Comparison of ENCODE assay signal across 1 cellular context in the genomic region with DNA sequence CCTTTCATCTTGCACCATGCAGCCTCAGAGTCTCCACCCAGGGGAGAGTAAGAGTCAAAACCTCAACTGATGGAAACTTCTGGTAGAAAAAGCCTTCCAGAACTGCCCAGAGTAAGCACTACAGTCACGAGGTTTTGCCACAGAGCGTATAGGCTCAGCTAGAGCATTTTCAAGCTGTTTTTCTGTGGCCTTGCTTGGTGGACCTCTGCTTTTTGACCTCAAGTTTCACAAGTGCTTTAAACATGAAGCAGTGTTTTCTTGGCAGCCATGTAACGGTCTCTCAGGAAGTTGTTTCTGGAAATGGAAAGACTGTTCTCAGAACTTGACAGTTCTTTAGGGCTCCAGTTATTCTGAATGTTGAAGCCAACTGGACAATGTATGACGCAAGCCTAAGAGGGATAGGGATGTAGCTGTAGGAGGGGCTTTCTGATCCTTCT.
TF ChIP-seq lines count a peak whose summit lies in the region.

No MANE protein-coding gene starts in this region.

TF ChIP-seq in HepG2, 621 proteins besides CTCF, POLR2A, EP300 and RAD21 (continued from another document):
- TF ChIP-seq, protein P1, sequence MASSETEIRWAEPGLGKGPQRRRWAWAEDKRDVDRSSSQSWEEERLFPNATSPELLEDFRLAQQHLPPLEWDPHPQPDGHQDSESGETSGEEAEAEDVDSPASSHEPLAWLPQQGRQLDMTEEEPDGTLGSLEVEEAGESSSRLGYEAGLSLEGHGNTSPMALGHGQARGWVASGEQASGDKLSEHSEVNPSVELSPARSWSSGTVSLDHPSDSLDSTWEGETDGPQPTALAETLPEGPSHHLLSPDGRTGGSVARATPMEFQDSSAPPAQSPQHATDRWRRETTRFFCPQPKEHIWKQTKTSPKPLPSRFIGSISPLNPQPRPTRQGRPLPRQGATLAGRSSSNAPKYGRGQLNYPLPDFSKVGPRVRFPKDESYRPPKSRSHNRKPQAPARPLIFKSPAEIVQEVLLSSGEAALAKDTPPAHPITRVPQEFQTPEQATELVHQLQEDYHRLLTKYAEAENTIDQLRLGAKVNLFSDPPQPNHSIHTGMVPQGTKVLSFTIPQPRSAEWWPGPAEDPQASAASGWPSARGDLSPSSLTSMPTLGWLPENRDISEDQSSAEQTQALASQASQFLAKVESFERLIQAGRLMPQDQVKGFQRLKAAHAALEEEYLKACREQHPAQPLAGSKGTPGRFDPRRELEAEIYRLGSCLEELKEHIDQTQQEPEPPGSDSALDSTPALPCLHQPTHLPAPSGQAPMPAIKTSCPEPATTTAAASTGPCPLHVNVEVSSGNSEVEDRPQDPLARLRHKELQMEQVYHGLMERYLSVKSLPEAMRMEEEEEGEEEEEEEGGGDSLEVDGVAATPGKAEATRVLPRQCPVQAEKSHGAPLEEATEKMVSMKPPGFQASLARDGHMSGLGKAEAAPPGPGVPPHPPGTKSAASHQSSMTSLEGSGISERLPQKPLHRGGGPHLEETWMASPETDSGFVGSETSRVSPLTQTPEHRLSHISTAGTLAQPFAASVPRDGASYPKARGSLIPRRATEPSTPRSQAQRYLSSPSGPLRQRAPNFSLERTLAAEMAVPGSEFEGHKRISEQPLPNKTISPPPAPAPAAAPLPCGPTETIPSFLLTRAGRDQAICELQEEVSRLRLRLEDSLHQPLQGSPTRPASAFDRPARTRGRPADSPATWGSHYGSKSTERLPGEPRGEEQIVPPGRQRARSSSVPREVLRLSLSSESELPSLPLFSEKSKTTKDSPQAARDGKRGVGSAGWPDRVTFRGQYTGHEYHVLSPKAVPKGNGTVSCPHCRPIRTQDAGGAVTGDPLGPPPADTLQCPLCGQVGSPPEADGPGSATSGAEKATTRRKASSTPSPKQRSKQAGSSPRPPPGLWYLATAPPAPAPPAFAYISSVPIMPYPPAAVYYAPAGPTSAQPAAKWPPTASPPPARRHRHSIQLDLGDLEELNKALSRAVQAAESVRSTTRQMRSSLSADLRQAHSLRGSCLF (CRISPR knock-in tag; IDR thresholded peaks at IDR 0.05; ENCODE audit: borderline replicate concordance): no peak
- TF ChIP-seq CCDC6 (CRISPR knock-in tag; IDR thresholded peaks at IDR 0.05) (no peak), KLF12 (CRISPR knock-in tag; IDR thresholded peaks at IDR 0.05; ENCODE audit: borderline replicate concordance) (peak; percentile 48; the same call in 1 of the 2 replicates), ZFP41 (CRISPR knock-in tag; IDR thresholded peaks at IDR 0.05; ENCODE audit: borderline replicate concordance) (no peak), SALL2 (CRISPR knock-in tag; IDR thresholded peaks at IDR 0.05) (0 out of 2 replicates have a peak, but pooled peaks have one; percentile 43), CBFB (CRISPR knock-in tag; IDR thresholded peaks at IDR 0.05) (no peak), HNF4A (CRISPR knock-in tag; IDR thresholded peaks at IDR 0.05) (0 out of 2 replicates have a peak, but pooled peaks have one; percentile 30), CHCHD3 (CRISPR knock-in tag; IDR thresholded peaks at IDR 0.05) (no peak), MXI1 (IDR thresholded peaks at IDR 0.05; ENCODE audit: borderline replicate concordance, low read depth, low read length) (no peak), SP1 (IDR thresholded peaks at IDR 0.05) (no peak), SP1 (CRISPR knock-in tag; IDR thresholded peaks at IDR 0.05) (no peak), PAX8 (CRISPR knock-in tag; IDR thresholded peaks at IDR 0.05; ENCODE audit: borderline replicate concordance) (no peak), TAF1 (CRISPR knock-in tag; IDR thresholded peaks at IDR 0.05) (no peak)
- TF ChIP-seq, protein P2, sequence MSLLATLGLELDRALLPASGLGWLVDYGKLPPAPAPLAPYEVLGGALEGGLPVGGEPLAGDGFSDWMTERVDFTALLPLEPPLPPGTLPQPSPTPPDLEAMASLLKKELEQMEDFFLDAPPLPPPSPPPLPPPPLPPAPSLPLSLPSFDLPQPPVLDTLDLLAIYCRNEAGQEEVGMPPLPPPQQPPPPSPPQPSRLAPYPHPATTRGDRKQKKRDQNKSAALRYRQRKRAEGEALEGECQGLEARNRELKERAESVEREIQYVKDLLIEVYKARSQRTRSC (CRISPR knock-in tag; IDR thresholded peaks at IDR 0.05; ENCODE audit: low read depth): no peak
- TF ChIP-seq, protein P3, sequence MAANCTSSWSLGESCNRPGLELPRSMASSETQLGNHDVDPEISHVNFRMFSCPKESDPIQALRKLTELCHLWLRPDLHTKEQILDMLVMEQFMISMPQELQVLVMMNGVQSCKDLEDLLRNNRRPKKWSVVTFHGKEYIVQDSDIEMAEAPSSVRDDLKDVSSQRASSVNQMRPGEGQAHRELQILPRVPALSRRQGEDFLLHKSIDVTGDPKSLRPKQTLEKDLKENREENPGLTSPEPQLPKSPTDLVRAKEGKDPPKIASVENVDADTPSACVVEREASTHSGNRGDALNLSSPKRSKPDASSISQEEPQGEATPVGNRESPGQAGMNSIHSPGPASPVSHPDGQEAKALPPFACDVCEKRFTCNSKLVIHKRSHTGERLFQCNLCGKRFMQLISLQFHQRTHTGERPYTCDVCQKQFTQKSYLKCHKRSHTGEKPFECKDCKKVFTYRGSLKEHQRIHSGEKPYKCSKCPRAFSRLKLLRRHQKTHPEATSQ (CRISPR knock-in tag; IDR thresholded peaks at IDR 0.05; ENCODE audit: borderline replicate concordance): no peak
- TF ChIP-seq, protein P4, sequence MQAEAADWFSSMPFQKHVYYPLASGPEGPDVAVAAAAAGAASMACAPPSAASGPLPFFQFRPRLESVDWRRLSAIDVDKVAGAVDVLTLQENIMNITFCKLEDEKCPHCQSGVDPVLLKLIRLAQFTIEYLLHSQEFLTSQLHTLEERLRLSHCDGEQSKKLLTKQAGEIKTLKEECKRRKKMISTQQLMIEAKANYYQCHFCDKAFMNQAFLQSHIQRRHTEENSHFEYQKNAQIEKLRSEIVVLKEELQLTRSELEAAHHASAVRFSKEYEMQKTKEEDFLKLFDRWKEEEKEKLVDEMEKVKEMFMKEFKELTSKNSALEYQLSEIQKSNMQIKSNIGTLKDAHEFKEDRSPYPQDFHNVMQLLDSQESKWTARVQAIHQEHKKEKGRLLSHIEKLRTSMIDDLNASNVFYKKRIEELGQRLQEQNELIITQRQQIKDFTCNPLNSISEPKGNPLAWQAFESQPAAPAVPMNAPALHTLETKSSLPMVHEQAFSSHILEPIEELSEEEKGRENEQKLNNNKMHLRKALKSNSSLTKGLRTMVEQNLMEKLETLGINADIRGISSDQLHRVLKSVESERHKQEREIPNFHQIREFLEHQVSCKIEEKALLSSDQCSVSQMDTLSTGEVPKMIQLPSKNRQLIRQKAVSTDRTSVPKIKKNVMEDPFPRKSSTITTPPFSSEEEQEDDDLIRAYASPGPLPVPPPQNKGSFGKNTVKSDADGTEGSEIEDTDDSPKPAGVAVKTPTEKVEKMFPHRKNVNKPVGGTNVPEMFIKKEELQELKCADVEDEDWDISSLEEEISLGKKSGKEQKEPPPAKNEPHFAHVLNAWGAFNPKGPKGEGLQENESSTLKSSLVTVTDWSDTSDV (CRISPR knock-in tag; IDR thresholded peaks at IDR 0.05): no peak
- TF ChIP-seq, protein P5, sequence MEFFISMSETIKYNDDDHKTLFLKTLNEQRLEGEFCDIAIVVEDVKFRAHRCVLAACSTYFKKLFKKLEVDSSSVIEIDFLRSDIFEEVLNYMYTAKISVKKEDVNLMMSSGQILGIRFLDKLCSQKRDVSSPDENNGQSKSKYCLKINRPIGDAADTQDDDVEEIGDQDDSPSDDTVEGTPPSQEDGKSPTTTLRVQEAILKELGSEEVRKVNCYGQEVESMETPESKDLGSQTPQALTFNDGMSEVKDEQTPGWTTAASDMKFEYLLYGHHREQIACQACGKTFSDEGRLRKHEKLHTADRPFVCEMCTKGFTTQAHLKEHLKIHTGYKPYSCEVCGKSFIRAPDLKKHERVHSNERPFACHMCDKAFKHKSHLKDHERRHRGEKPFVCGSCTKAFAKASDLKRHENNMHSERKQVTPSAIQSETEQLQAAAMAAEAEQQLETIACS (CRISPR knock-in tag; IDR thresholded peaks at IDR 0.05): no peak
- TF ChIP-seq, protein P6, sequence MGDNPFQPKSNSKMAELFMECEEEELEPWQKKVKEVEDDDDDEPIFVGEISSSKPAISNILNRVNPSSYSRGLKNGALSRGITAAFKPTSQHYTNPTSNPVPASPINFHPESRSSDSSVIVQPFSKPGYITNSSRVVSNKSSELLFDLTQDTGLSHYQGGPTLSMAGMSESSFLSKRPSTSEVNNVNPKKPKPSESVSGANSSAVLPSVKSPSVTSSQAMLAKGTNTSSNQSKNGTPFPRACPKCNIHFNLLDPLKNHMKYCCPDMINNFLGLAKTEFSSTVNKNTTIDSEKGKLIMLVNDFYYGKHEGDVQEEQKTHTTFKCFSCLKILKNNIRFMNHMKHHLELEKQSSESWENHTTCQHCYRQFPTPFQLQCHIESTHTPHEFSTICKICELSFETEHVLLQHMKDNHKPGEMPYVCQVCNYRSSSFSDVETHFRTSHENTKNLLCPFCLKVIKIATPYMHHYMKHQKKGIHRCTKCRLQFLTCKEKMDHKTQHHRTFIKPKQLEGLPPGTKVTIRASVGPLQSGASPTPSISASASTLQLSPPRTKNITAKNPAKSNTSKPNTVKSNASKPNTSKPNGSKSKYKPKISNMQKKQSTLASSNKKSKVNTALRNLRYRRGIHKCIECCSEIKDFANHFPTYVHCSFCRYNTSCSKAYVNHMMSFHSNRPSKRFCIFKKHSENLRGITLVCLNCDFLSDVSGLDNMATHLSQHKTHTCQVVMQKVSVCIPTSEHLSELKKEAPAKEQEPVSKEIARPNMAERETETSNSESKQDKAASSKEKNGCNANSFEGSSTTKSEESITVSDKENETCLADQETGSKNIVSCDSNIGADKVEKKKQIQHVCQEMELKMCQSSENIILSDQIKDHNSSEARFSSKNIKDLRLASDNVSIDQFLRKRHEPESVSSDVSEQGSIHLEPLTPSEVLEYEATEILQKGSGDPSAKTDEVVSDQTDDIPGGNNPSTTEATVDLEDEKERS (CRISPR knock-in tag; IDR thresholded peaks at IDR 0.05): no peak
